ENCODE assay signal across 15 cellular contexts in genomic region chr12:112964067-112964670, GRCh38. TPM values are rescaled to one million over a fixed set of nuclear protein-coding genes. Genes with fewer than 3 reads are reported as not detected.
DNase-seq lines count a peak whose midpoint lies in the region; ATAC-seq and TF ChIP-seq lines count a peak whose summit lies in the region.
"Had no signal": no experiment of that assay in that cellular context is flagged by ENCODE, and none has a peak within 500 bp of the region (broad histone marks: within the 10 kb centered on the region; RNA-seq: fewer than 3 reads in every experiment).

No MANE protein-coding gene starts in this region.

- in situ Hi-C loops in G401 (cut with HindIII; ENCODE audit: low sequenced_read_pairs), result no loop called here

- no peak for ATAC-seq in activated T-helper 17 cell treated with anti-CD3 and anti-CD28 coated beads, Interleukin-2, amount 50 U/mL, for 72 hours (replicated peaks)
- ATAC-seq in stimulated activated naive CD8-positive, alpha-beta T cell treated with anti-CD3 and anti-CD28 coated beads, Interleukin-15, amount 100 ng/mL, for 72 hours, result no peak
- ATAC-seq: CD8-positive, alpha-beta T cell; GM12878; HepG2 had no signal

- peak overlapping the region; percentile 16 for H3K27ac Mint-ChIP-seq in activated T-helper 17 cell treated with anti-CD3 and anti-CD28 coated beads, Interleukin-2, amount 50 U/mL, for 72 hours
- H3K27ac Mint-ChIP-seq in stimulated activated naive CD8-positive, alpha-beta T cell treated with anti-CD3 and anti-CD28 coated beads, Interleukin-15, amount 100 ng/mL, for 72 hours, result peak overlapping the region in 1 of 2 donors; percentile 56
- H3K27ac Mint-ChIP-seq: B cell; CD8-positive, alpha-beta T cell had no signal

- H3K4me1 ChIP-seq in vagina, result no peaks in the 10 kb centered on the region
- H3K4me1 ChIP-seq: BLaER1 treated with 17β-estradiol and CSF1 and Interleukin-3, amounts not matched to agents 10 nM and 100 nM; HAP-1 had no signal

- H3K9me3 Mint-ChIP-seq in activated T-helper 17 cell treated with anti-CD3 and anti-CD28 coated beads, Interleukin-2, amount 50 U/mL, for 72 hours, result no peaks in the 10 kb centered on the region
- peaks cover 7 to 8% of the 10 kb centered on the region in 2 donors for H3K9me3 Mint-ChIP-seq in stimulated activated naive CD8-positive, alpha-beta T cell treated with anti-CD3 and anti-CD28 coated beads, Interleukin-15, amount 100 ng/mL, for 72 hours

- H3K4me3 Mint-ChIP-seq in activated T-helper 17 cell treated with anti-CD3 and anti-CD28 coated beads, Interleukin-2, amount 50 U/mL, for 72 hours, result no peak overlapping the region
- no peak overlapping the region for H3K4me3 Mint-ChIP-seq in stimulated activated naive CD8-positive, alpha-beta T cell treated with anti-CD3 and anti-CD28 coated beads, Interleukin-15, amount 100 ng/mL, for 72 hours
- H3K4me3 Mint-ChIP-seq: B cell; CD8-positive, alpha-beta T cell had no signal

- H3K27me3 Mint-ChIP-seq in activated T-helper 17 cell treated with anti-CD3 and anti-CD28 coated beads, Interleukin-2, amount 50 U/mL, for 72 hours, result no peaks in the 10 kb centered on the region
- no peaks in the 10 kb centered on the region for H3K27me3 Mint-ChIP-seq in stimulated activated naive CD8-positive, alpha-beta T cell treated with anti-CD3 and anti-CD28 coated beads, Interleukin-15, amount 100 ng/mL, for 72 hours
- H3K27me3 Mint-ChIP-seq: B cell had no signal

- H3K4me1 Mint-ChIP-seq in activated T-helper 17 cell treated with anti-CD3 and anti-CD28 coated beads, Interleukin-2, amount 50 U/mL, for 72 hours, result peaks cover 10% of the 10 kb centered on the region
- peaks cover 6% of the 10 kb centered on the region for H3K4me1 Mint-ChIP-seq in stimulated activated naive CD8-positive, alpha-beta T cell treated with anti-CD3 and anti-CD28 coated beads, Interleukin-15, amount 100 ng/mL, for 72 hours
- H3K4me1 Mint-ChIP-seq: B cell had no signal

- H3K36me3 ChIP-seq in vagina, result peaks cover 0 to 68% of the 10 kb centered on the region in 2 donors

- H3K27me3 ChIP-seq in vagina, result no peaks in the 10 kb centered on the region
- H3K27me3 ChIP-seq: BLaER1 treated with 17β-estradiol and CSF1 and Interleukin-3, amounts not matched to agents 10 nM and 100 nM had no signal

- H3K4me3 ChIP-seq in vagina, result no peak overlapping the region
- H3K4me3 ChIP-seq: BLaER1 treated with 17β-estradiol and CSF1 and Interleukin-3, amounts not matched to agents 10 nM and 100 nM; GM12878; GM23248; HAP-1 had no signal

- no peak for TF ChIP-seq CTCF in vagina (IDR thresholded peaks at IDR 0.05)

- H3K9me3 ChIP-seq in vagina, result no peaks in the 10 kb centered on the region
- H3K9me3 ChIP-seq: HAP-1 had no signal

- peaks cover 81% of the 10 kb centered on the region for H3K36me3 Mint-ChIP-seq in activated T-helper 17 cell treated with anti-CD3 and anti-CD28 coated beads, Interleukin-2, amount 50 U/mL, for 72 hours (ENCODE audit: low read depth)

- no peak overlapping the region for H3K27ac ChIP-seq in vagina
- H3K27ac ChIP-seq: BLaER1 treated with 17β-estradiol and CSF1 and Interleukin-3, amounts not matched to agents 10 nM and 100 nM; GM23248 had no signal

- DNase-seq in G401 (ENCODE audit: low spot score), result peak; percentile 33
- peak; percentile 26 for DNase-seq in islet precursor cell
- DNase-seq in vagina (ENCODE audit: extremely low spot score in 2 of 2), result peak; percentile 32 to 70
- DNase-seq in stimulated activated naive CD8-positive, alpha-beta T cell treated with anti-CD3 and anti-CD28 coated beads, Interleukin-15, amount 100 ng/mL, for 72 hours, result no peak
- DNase-seq in effector CD8-positive, alpha-beta T cell (lab: John Stamatoyannopoulos, UW), result no peak
- DNase-seq: Calu3; CD8-positive, alpha-beta T cell; DMS79 treated with DMSO at 0.1 percent for 48 hours; GM23248 had no signal

- intact Hi-C loops in vagina (cut with DNase I), result no loop called here

- TF ChIP-seq POLR2A in vagina (IDR thresholded peaks at IDR 0.05), result no peak

RNA-seq across cellular contexts. Expression of gene OAS2, which starts 14.2 kb away (rescaled TPM):
- total RNA-seq in G401 (2014; rRNA removed; shearing (Covaris generic)), result not detected in 2 replicates
- total RNA-seq in activated T-helper 17 cell treated with anti-CD3 and anti-CD28 coated beads, Interleukin-2, amount 50 U/mL, for 72 hours, result 10 to 100 TPM; 44.6 to 64.8 TPM
- total RNA-seq in vagina, result 14.0 TPM

RNA-seq across cellular contexts. Expression of gene OAS3, which starts 25.9 kb away (rescaled TPM):
- total RNA-seq in G401 (2014; rRNA removed; shearing (Covaris generic)), result 0.74 and 1.8 TPM in 2 replicates
- total RNA-seq in activated T-helper 17 cell treated with anti-CD3 and anti-CD28 coated beads, Interleukin-2, amount 50 U/mL, for 72 hours, result 10 to 100 TPM; 17.4 to 41.7 TPM
- total RNA-seq in vagina, result 20.1 TPM

RNA-seq across cellular contexts. Expression of gene OAS1, which starts 57.4 kb away (rescaled TPM):
- not detected in 2 replicates for total RNA-seq in G401 (2014; rRNA removed; shearing (Covaris generic))
- 10 to 100 TPM; 15.6 to 20.9 TPM for total RNA-seq in activated T-helper 17 cell treated with anti-CD3 and anti-CD28 coated beads, Interleukin-2, amount 50 U/mL, for 72 hours
- 30.9 TPM for total RNA-seq in vagina
- total RNA-seq: GM23248 had no signal

Comparison
In these comparisons a context has a peak if more than half of its experiments do, and no peak if none do; other contexts are left out.
1. DNase-seq: peak in G401 (single experiment), islet precursor cell (single experiment) and vagina (2 of 2); none in stimulated activated naive CD8-positive, alpha-beta T cell treated with anti-CD3 and anti-CD28 coated beads, Interleukin-15, amount 100 ng/mL, for 72 hours (0 of 2) and effector CD8-positive, alpha-beta T cell (single experiment).
2. RNA of gene OAS2, which starts 14.2 kb away (total RNA-seq): 44.6 to 64.8 TPM in activated T-helper 17 cell treated with anti-CD3 and anti-CD28 coated beads, Interleukin-2, amount 50 U/mL, for 72 hours and 14.0 TPM in vagina (single experiment); not detected in G401; every median in the first group is over 10 times any median in the second.
3. RNA of gene OAS1, which starts 57.4 kb away (total RNA-seq): 30.9 TPM in vagina (single experiment) and 15.6 to 20.9 TPM in activated T-helper 17 cell treated with anti-CD3 and anti-CD28 coated beads, Interleukin-2, amount 50 U/mL, for 72 hours; not detected in G401; every median in the first group is over 10 times any median in the second.